In the genomic region with DNA sequence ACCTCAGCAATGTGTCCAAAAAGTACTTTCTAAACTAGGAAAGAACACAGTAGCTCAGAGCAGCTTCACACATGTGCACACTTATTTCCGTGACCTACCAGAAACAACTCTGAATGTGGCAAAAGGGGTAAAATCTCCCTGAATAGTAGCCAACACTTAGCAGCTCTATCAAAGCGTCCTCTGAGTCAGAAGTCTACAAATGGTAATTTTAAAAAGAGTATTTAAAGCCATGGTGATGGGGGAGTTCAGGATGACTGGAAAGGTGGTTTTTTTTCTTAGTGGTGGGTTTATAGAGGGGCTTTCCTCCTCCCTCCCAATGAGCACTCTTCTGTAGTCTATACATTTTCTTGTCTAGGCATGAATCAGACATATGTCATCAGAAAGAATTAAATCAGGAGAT, we compare ENCODE assay signal across 29 cellular contexts.
DNase-seq lines count a peak whose midpoint lies in the region; ATAC-seq and TF ChIP-seq lines count a peak whose summit lies in the region.
"Had no signal": no experiment of that assay in that cellular context is flagged by ENCODE, and none has a peak within 500 bp of the region (broad histone marks: within the 10 kb centered on the region; RNA-seq: fewer than 3 reads in every experiment).

No MANE protein-coding gene starts in this region.

- H3K36me3 Mint-ChIP-seq in activated CD8-positive, alpha-beta T cell treated with anti-CD3 and anti-CD28 coated beads for 36 hours (ENCODE audit: low read depth), result no peaks in the 10 kb centered on the region
- no peaks in the 10 kb centered on the region for H3K36me3 Mint-ChIP-seq in activated CD8-positive, alpha-beta T cell treated with anti-CD3 and anti-CD28 coated beads, Interleukin-2, amount 10 ng/mL, durations not matched to agents 7 days and 5 days (ENCODE audit: low read depth)
- H3K36me3 Mint-ChIP-seq: activated CD8-positive, alpha-beta memory T cell treated with anti-CD3 and anti-CD28 coated beads, Interleukin-2, amount 10 ng/mL, durations not matched to agents 7 days and 5 days; brain; CD8-positive, alpha-beta memory T cell; natural killer cell had no signal

- peaks cover 63% of the 10 kb centered on the region for H3K27me3 ChIP-seq in foreskin keratinocyte

- no peak overlapping the region for H3K27ac ChIP-seq in foreskin keratinocyte
- H3K27ac ChIP-seq: hepatocyte had no signal

- no peak for DNase-seq in activated CD8-positive, alpha-beta T cell treated with anti-CD3 and anti-CD28 coated beads for 36 hours
- no peak for DNase-seq in activated CD8-positive, alpha-beta T cell treated with anti-CD3 and anti-CD28 coated beads, Interleukin-2, amount 10 ng/mL, durations not matched to agents 7 days and 5 days
- no peak for DNase-seq in foreskin keratinocyte
- no peak for DNase-seq in A172 (ENCODE audit: low spot score)
- no peak for DNase-seq in SIG-M5 (lab: John Stamatoyannopoulos, UW)
- DNase-seq: 8988T; activated CD4-positive, alpha-beta T cell treated with anti-CD3 and anti-CD28 coated beads for 1 hour; activated CD8-positive, alpha-beta memory T cell treated with anti-CD3 and anti-CD28 coated beads, Interleukin-2, amount 10 ng/mL, durations not matched to agents 7 days and 5 days; CD8-positive, alpha-beta memory T cell; effector CD8-positive, alpha-beta T cell; GF-D8; islet precursor cell; midbrain; natural killer cell; NCI-H1105 treated with DMSO at 0.1 percent for 48 hours; NCI-H2081 treated with DMSO at 0.1 percent for 48 hours; NCI-H446 treated with DMSO at 0.1 percent for 48 hours; retina; stimulated activated CD4-positive, alpha-beta T cell treated with anti-CD3 and anti-CD28 coated beads, Interleukin-4, amount 100 ng/mL, for 24 hours; T-helper 1 cell; trophoblast cell had no signal

- no peaks in the 10 kb centered on the region for H3K9me3 Mint-ChIP-seq in activated CD8-positive, alpha-beta T cell treated with anti-CD3 and anti-CD28 coated beads for 36 hours
- H3K9me3 Mint-ChIP-seq in activated CD8-positive, alpha-beta T cell treated with anti-CD3 and anti-CD28 coated beads, Interleukin-2, amount 10 ng/mL, durations not matched to agents 7 days and 5 days (ENCODE audit: insufficient read depth), result no peaks in the 10 kb centered on the region
- H3K9me3 Mint-ChIP-seq: brain; natural killer cell; stimulated activated naive CD8-positive, alpha-beta T cell treated with anti-CD3 and anti-CD28 coated beads, Interleukin-15, Interleukin-2, amounts not matched to agents 100 ng/mL and 50 ng/mL, for 24 hours had no signal

- peaks cover 42% of the 10 kb centered on the region for H3K27me3 Mint-ChIP-seq in activated CD8-positive, alpha-beta T cell treated with anti-CD3 and anti-CD28 coated beads for 36 hours
- peaks cover 43% of the 10 kb centered on the region for H3K27me3 Mint-ChIP-seq in activated CD8-positive, alpha-beta T cell treated with anti-CD3 and anti-CD28 coated beads, Interleukin-2, amount 10 ng/mL, durations not matched to agents 7 days and 5 days (ENCODE audit: low read depth)

- H3K4me1 ChIP-seq in foreskin keratinocyte, result no peaks in the 10 kb centered on the region

- intact Hi-C loops in activated CD8-positive, alpha-beta T cell treated with anti-CD3 and anti-CD28 coated beads for 36 hours (cut with micrococcal nuclease), result no loop called here

- TF ChIP-seq CTCF in activated CD8-positive, alpha-beta T cell treated with anti-CD3 and anti-CD28 coated beads for 36 hours (IDR thresholded peaks at IDR 0.05), result no peak
- TF ChIP-seq CTCF in foreskin keratinocyte (conservative IDR thresholded peaks at IDR 0.05), result no peak

- no peak overlapping the region for H3K27ac Mint-ChIP-seq in activated CD8-positive, alpha-beta T cell treated with anti-CD3 and anti-CD28 coated beads for 36 hours
- no peak overlapping the region for H3K27ac Mint-ChIP-seq in activated CD8-positive, alpha-beta T cell treated with anti-CD3 and anti-CD28 coated beads, Interleukin-2, amount 10 ng/mL, durations not matched to agents 7 days and 5 days
- H3K27ac Mint-ChIP-seq: activated CD8-positive, alpha-beta memory T cell treated with anti-CD3 and anti-CD28 coated beads, Interleukin-2, amount 10 ng/mL, durations not matched to agents 7 days and 5 days; CD8-positive, alpha-beta memory T cell; natural killer cell; stimulated activated naive CD8-positive, alpha-beta T cell treated with anti-CD3 and anti-CD28 coated beads, Interleukin-15, Interleukin-2, amounts not matched to agents 100 ng/mL and 50 ng/mL, for 24 hours had no signal

- peaks cover under 1% of the 10 kb centered on the region for H3K4me1 Mint-ChIP-seq in activated CD8-positive, alpha-beta T cell treated with anti-CD3 and anti-CD28 coated beads for 36 hours (ENCODE audit: low read depth)
- H3K4me1 Mint-ChIP-seq in activated CD8-positive, alpha-beta T cell treated with anti-CD3 and anti-CD28 coated beads, Interleukin-2, amount 10 ng/mL, durations not matched to agents 7 days and 5 days (ENCODE audit: low read depth), result no peaks in the 10 kb centered on the region
- H3K4me1 Mint-ChIP-seq: activated CD8-positive, alpha-beta memory T cell treated with anti-CD3 and anti-CD28 coated beads, Interleukin-2, amount 10 ng/mL, durations not matched to agents 7 days and 5 days; CD8-positive, alpha-beta memory T cell; natural killer cell had no signal

- H3K4me3 Mint-ChIP-seq in activated CD8-positive, alpha-beta T cell treated with anti-CD3 and anti-CD28 coated beads for 36 hours, result no peak overlapping the region
- no peak overlapping the region for H3K4me3 Mint-ChIP-seq in activated CD8-positive, alpha-beta T cell treated with anti-CD3 and anti-CD28 coated beads, Interleukin-2, amount 10 ng/mL, durations not matched to agents 7 days and 5 days
- H3K4me3 Mint-ChIP-seq: activated CD8-positive, alpha-beta memory T cell treated with anti-CD3 and anti-CD28 coated beads, Interleukin-2, amount 10 ng/mL, durations not matched to agents 7 days and 5 days; brain; CD8-positive, alpha-beta memory T cell; natural killer cell; stimulated activated naive CD8-positive, alpha-beta T cell treated with anti-CD3 and anti-CD28 coated beads, Interleukin-15, Interleukin-2, amounts not matched to agents 100 ng/mL and 50 ng/mL, for 24 hours had no signal

- POLR2A ChIA-PET in activated CD8-positive, alpha-beta T cell treated with anti-CD3 and anti-CD28 coated beads for 36 hours (lab: Charles Lee), result no interaction called here
- POLR2A ChIA-PET in activated CD8-positive, alpha-beta T cell treated with anti-CD3 and anti-CD28 coated beads, Interleukin-2, amount 10 ng/mL, durations not matched to agents 7 days and 5 days (lab: Charles Lee), result no interaction called here

- CTCF ChIA-PET in activated CD8-positive, alpha-beta T cell treated with anti-CD3 and anti-CD28 coated beads for 36 hours (lab: Charles Lee), result no interaction called here
- CTCF ChIA-PET in activated CD8-positive, alpha-beta T cell treated with anti-CD3 and anti-CD28 coated beads, Interleukin-2, amount 10 ng/mL, durations not matched to agents 7 days and 5 days (lab: Charles Lee), result no interaction called here

- ATAC-seq in activated CD8-positive, alpha-beta T cell treated with anti-CD3 and anti-CD28 coated beads for 36 hours, result peak; percentile 37
- no peak for ATAC-seq in activated CD8-positive, alpha-beta T cell treated with anti-CD3 and anti-CD28 coated beads, Interleukin-2, amount 10 ng/mL, durations not matched to agents 7 days and 5 days
- peak; percentile 38 for ATAC-seq in GM21786 (IDR thresholded peaks at IDR 0.05; ENCODE audit: unreplicated experiment)
- ATAC-seq in HG03103 (IDR thresholded peaks at IDR 0.05; ENCODE audit: low read depth, unreplicated experiment), result peak; percentile 39
- ATAC-seq in foreskin keratinocyte, result peak; percentile 23
- ATAC-seq in HG03135 (IDR thresholded peaks at IDR 0.05; ENCODE audit: unreplicated experiment), result no peak
- ATAC-seq: activated CD8-positive, alpha-beta memory T cell treated with anti-CD3 and anti-CD28 coated beads, Interleukin-2, amount 10 ng/mL, durations not matched to agents 7 days and 5 days; esophagus mucosa; HepG2; natural killer cell had no signal

Comparison
In these comparisons a context has a peak if more than half of its experiments do, and no peak if none do; other contexts are left out.
1. ATAC-seq: peak in activated CD8-positive, alpha-beta T cell treated with anti-CD3 and anti-CD28 coated beads for 36 hours (single experiment), GM21786 (single experiment), HG03103 (single experiment) and foreskin keratinocyte (single experiment); none in activated CD8-positive, alpha-beta T cell treated with anti-CD3 and anti-CD28 coated beads, Interleukin-2, amount 10 ng/mL, durations not matched to agents 7 days and 5 days (single experiment) and HG03135 (single experiment).